In genomic region chr1:200042119-200042436, GRCh38 we compare ENCODE assay signal across 12 cellular contexts. TPM values are rescaled to one million over a fixed set of nuclear protein-coding genes. Genes with fewer than 3 reads are reported as not detected.
DNase-seq lines count a peak whose midpoint lies in the region; ATAC-seq lines count a peak whose summit lies in the region.
"Had no signal": no experiment of that assay in that cellular context is flagged by ENCODE, and none has a peak within 500 bp of the region (broad histone marks: within the 10 kb centered on the region; RNA-seq: fewer than 3 reads in every experiment).

No MANE protein-coding gene starts in this region.

- H3K36me3 ChIP-seq in H7 (replicated peaks; ENCODE audit: control insufficient read depth, insufficient read depth, low read length), result no peaks in the 10 kb centered on the region

- H3K4me3 ChIP-seq in H7 (ENCODE audit: insufficient read depth, low read depth, low read length) (peak overlapping the region; percentile 86), skin epidermis (peak overlapping the region in 6 of 7 experiments; percentile 9 to 37 (median 16))

- H3K9me3 Mint-ChIP-seq in activated naive CD8-positive, alpha-beta T cell treated with anti-CD3 and anti-CD28 coated beads, Interleukin-2, amount 50 U/mL, for 24 hours, result no peaks in the 10 kb centered on the region
- H3K9me3 Mint-ChIP-seq: activated CD4-positive, alpha-beta memory T cell treated with anti-CD3 and anti-CD28 coated beads for 36 hours had no signal

- ATAC-seq in activated naive CD8-positive, alpha-beta T cell treated with anti-CD3 and anti-CD28 coated beads, Interleukin-2, amount 50 U/mL, for 24 hours, result no peak
- ATAC-seq in left lobe of liver, result peak; percentile 0
- ATAC-seq in GM18870 (IDR thresholded peaks at IDR 0.05; ENCODE audit: unreplicated experiment), result no peak

- peak overlapping the region in 7 of 21 experiments; percentile 13 to 59 (median 36) for H3K27ac ChIP-seq in skin epidermis
- H3K27ac ChIP-seq: dorsolateral prefrontal cortex had no signal

- peak; percentile 67 for DNase-seq in H7
- no peak for DNase-seq in activated naive CD8-positive, alpha-beta T cell treated with anti-CD3 and anti-CD28 coated beads, Interleukin-2, amount 50 U/mL, for 24 hours
- no peak for DNase-seq in left lobe of liver (ENCODE audit: low spot score)
- DNase-seq in NCI-H187 (lab: John Stamatoyannopoulos, UW), result no peak
- DNase-seq in RPMI8226, result no peak
- no peak for DNase-seq in activated CD8-positive, alpha-beta memory T cell treated with anti-CD3 and anti-CD28 coated beads, Interleukin-2, amount 50 U/mL, for 48 hours
- DNase-seq: activated CD4-positive, alpha-beta memory T cell treated with anti-CD3 and anti-CD28 coated beads for 36 hours; dorsolateral prefrontal cortex; kidney glomerular epithelial cell; NCI-H1417 treated with DMSO at 0.1 percent for 48 hours had no signal

- no peak overlapping the region for H3K27ac Mint-ChIP-seq in activated naive CD8-positive, alpha-beta T cell treated with anti-CD3 and anti-CD28 coated beads, Interleukin-2, amount 50 U/mL, for 24 hours
- H3K27ac Mint-ChIP-seq: activated CD4-positive, alpha-beta memory T cell treated with anti-CD3 and anti-CD28 coated beads for 36 hours had no signal

- peaks cover 67% of the 10 kb centered on the region for H3K27me3 ChIP-seq in H7 (ENCODE audit: control insufficient read depth, insufficient read depth, low read length)

- peak overlapping the region; percentile 40 for H3K4me3 Mint-ChIP-seq in activated naive CD8-positive, alpha-beta T cell treated with anti-CD3 and anti-CD28 coated beads, Interleukin-2, amount 50 U/mL, for 24 hours

- H3K4me1 Mint-ChIP-seq in activated naive CD8-positive, alpha-beta T cell treated with anti-CD3 and anti-CD28 coated beads, Interleukin-2, amount 50 U/mL, for 24 hours, result peaks cover 31% of the 10 kb centered on the region

- peaks cover 78% of the 10 kb centered on the region for H3K27me3 Mint-ChIP-seq in activated naive CD8-positive, alpha-beta T cell treated with anti-CD3 and anti-CD28 coated beads, Interleukin-2, amount 50 U/mL, for 24 hours

- H3K36me3 Mint-ChIP-seq in activated naive CD8-positive, alpha-beta T cell treated with anti-CD3 and anti-CD28 coated beads, Interleukin-2, amount 50 U/mL, for 24 hours (ENCODE audit: low read depth), result peaks cover 2% of the 10 kb centered on the region

RNA-seq across cellular contexts. Expression of gene NR5A2, which starts 14.6 kb away (rescaled TPM):
- 13.2 and 13.9 TPM in 2 replicates for total RNA-seq in H7 (2014; rRNA removed; shearing (Covaris generic))
- total RNA-seq in left lobe of liver, result 27.9 TPM
- total RNA-seq: activated CD4-positive, alpha-beta memory T cell treated with anti-CD3 and anti-CD28 coated beads for 36 hours had no signal
